Comparison of ENCODE assay signal across 1 cellular context in genomic region chr6:161313940-161314509, GRCh38.
TF ChIP-seq lines count a peak whose summit lies in the region.

No MANE protein-coding gene starts in this region.

TF ChIP-seq in K562, 482 proteins besides CTCF, POLR2A, EP300 and RAD21 (continues in another document):
- TF ChIP-seq ZNF780A (CRISPR knock-in tag; IDR thresholded peaks at IDR 0.05), result no peak
- TF ChIP-seq NFE2L1 (tag; IDR thresholded peaks at IDR 0.05; ENCODE audit: borderline replicate concordance, low read depth), result no peak
- TF ChIP-seq TRIM25 (IDR thresholded peaks at IDR 0.05; ENCODE audit: borderline replicate concordance), result no peak
- TF ChIP-seq ZBTB40 (IDR thresholded peaks at IDR 0.05), result peak; percentile 25; the same call in 1 of the 2 replicates
- no peak for TF ChIP-seq ZBTB40 (CRISPR knock-in tag; IDR thresholded peaks at IDR 0.05)
- no peak for TF ChIP-seq STAG1 (CRISPR knock-in tag; IDR thresholded peaks at IDR 0.05; ENCODE audit: borderline replicate concordance)
- no peak for TF ChIP-seq ZNF445 (CRISPR knock-in tag; IDR thresholded peaks at IDR 0.05; ENCODE audit: low read depth)
- TF ChIP-seq FUS (optimal IDR thresholded peaks at IDR 0.05; ENCODE audit: low read depth, low read length), result no peak
- TF ChIP-seq NCOA1 (IDR thresholded peaks at IDR 0.05; ENCODE audit: low read depth), result 0 out of 2 replicates have a peak, but pooled peaks have one; percentile 12
- TF ChIP-seq ZNF57 (CRISPR knock-in tag; IDR thresholded peaks at IDR 0.05), result no peak
- TF ChIP-seq LARP7 (IDR thresholded peaks at IDR 0.05), result 0 out of 2 replicates have a peak, but pooled peaks have one; percentile 65
- peak; percentile 53; the same call in 1 of the 2 replicates for TF ChIP-seq NFRKB (IDR thresholded peaks at IDR 0.05; ENCODE audit: low read depth)
- TF ChIP-seq PKNOX1 (IDR thresholded peaks at IDR 0.05), result 0 out of 2 replicates have a peak, but pooled peaks have one; percentile 19
- peak; percentile 35; the same call in 1 of the 2 replicates for TF ChIP-seq BCOR (IDR thresholded peaks at IDR 0.05)
- TF ChIP-seq PHF21A (IDR thresholded peaks at IDR 0.05; ENCODE audit: borderline replicate concordance, low read depth), result no peak
- peak; percentile 69 to 77; a peak in 3 of 4 replicates for TF ChIP-seq MLLT1 (IDR thresholded peaks at IDR 0.05)
- TF ChIP-seq NFIC (IDR thresholded peaks at IDR 0.05), result peak; percentile 7; the same call in 1 of the 2 replicates
- peak; percentile 29; the same call in 1 of the 2 replicates for TF ChIP-seq HMBOX1 (IDR thresholded peaks at IDR 0.05)
- peak in 1 of 2 experiments; percentile 30; a peak in 1 of 4 replicates for TF ChIP-seq HDAC1 (IDR thresholded peaks at IDR 0.05)
- TF ChIP-seq BHLHE40 (IDR thresholded peaks at IDR 0.05; ENCODE audit: low read length), result no peak
- no peak for TF ChIP-seq ZNF785 (CRISPR knock-in tag; IDR thresholded peaks at IDR 0.05)
- no peak for TF ChIP-seq CBFB (CRISPR knock-in tag; IDR thresholded peaks at IDR 0.05)
- no peak for TF ChIP-seq HEY1 (CRISPR knock-in tag; IDR thresholded peaks at IDR 0.05; ENCODE audit: borderline replicate concordance)
- no peak for TF ChIP-seq ZNF3 (CRISPR knock-in tag; IDR thresholded peaks at IDR 0.05)
- no peak for TF ChIP-seq TEAD2 (tag; IDR thresholded peaks at IDR 0.05)
- 0 out of 4 replicates have a peak, but pooled peaks of 1 of the 2 experiments have one; percentile 26 for TF ChIP-seq MNT (conservative IDR thresholded peaks at IDR 0.05)
- no peak for TF ChIP-seq ZNF217 (CRISPR knock-in tag; IDR thresholded peaks at IDR 0.05)
- TF ChIP-seq MTA2 (IDR thresholded peaks at IDR 0.05; ENCODE audit: low read depth), result 0 out of 2 replicates have a peak, but pooled peaks have one; percentile 20
- no peak for TF ChIP-seq FOXA3 (CRISPR knock-in tag; conservative IDR thresholded peaks at IDR 0.05 in 1 of 2, IDR thresholded peaks at IDR 0.05 in 1 of 2)
- TF ChIP-seq POLR2G (IDR thresholded peaks at IDR 0.05; ENCODE audit: low read depth, low read length), result no peak
- no peak for TF ChIP-seq SFPQ (IDR thresholded peaks at IDR 0.05; ENCODE audit: low read depth, low read length)
- no peak for TF ChIP-seq MTA1 (IDR thresholded peaks at IDR 0.05; ENCODE audit: borderline replicate concordance)
- TF ChIP-seq ZNF778 (CRISPR knock-in tag; IDR thresholded peaks at IDR 0.05), result no peak
- no peak for TF ChIP-seq CREBBP (IDR thresholded peaks at IDR 0.05; ENCODE audit: low read depth, low read length)
- TF ChIP-seq ZNF639 (CRISPR knock-in tag; conservative IDR thresholded peaks at IDR 0.05 in 1 of 2, IDR thresholded peaks at IDR 0.05 in 1 of 2), result no peak
- no peak for TF ChIP-seq PHF8 (IDR thresholded peaks at IDR 0.05; ENCODE audit: borderline replicate concordance, low read length)
- no peak for TF ChIP-seq ZC3H8 (IDR thresholded peaks at IDR 0.05)
- TF ChIP-seq FOXP4 (CRISPR knock-in tag; IDR thresholded peaks at IDR 0.05; ENCODE audit: borderline replicate concordance), result no peak
- TF ChIP-seq MAZ (CRISPR knock-in tag; conservative IDR thresholded peaks at IDR 0.05 in 1 of 2, IDR thresholded peaks at IDR 0.05 in 1 of 2), result no peak
